Comparison of ENCODE assay signal across 9 cellular contexts in the genomic region with DNA sequence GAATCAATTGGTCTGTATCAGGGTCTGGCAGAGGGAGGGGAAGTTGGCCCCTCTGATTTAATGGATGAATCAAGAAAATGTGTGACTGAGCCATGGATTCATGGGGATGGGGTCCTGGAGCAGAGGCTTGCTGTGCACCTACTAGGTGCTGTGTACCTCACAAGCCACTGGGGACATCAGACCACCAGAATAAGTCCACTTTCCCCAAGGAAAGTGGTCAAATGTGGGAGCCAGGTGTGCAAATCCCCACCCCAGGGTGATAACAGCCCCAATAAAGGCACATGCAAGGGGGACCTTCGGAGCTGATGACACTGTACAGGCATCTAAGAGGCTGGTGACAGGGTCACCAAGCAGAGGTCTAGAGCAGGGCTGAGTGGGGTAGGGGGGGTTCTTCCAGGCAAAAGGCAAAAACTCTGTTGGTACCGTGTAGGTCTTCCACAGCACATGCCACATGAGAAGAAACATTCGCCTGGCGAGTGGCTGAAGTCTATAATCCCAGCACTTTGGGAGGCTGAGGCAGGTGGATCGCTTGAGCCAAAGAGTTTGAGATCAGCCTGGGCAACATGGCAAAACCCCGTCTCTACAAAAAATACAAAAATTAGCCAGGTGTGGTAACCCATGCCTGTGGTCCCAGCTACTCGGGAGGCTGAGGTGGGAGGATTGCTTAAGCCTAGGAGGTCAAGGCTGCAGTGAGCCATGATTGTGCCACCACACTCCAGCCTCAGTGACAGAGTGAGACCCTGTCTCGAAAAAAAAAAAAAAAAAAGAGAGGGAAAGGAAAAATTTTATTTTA. TPM values are rescaled to one million over a fixed set of nuclear protein-coding genes. Genes with fewer than 3 reads are reported as not detected.
DNase-seq lines count a peak whose midpoint lies in the region; ATAC-seq, FAIRE-seq and TF ChIP-seq lines count a peak whose summit lies in the region.
"Had no signal": no experiment of that assay in that cellular context is flagged by ENCODE, and none has a peak within 500 bp of the region (broad histone marks: within the 10 kb centered on the region; RNA-seq: fewer than 3 reads in every experiment).

No MANE protein-coding gene starts in this region.

- TF ChIP-seq CTCF in KMS-11 (conservative IDR thresholded peaks at IDR 0.05; ENCODE audit: low read depth, low read length) (no peak), chondrocyte (IDR thresholded peaks at IDR 0.05) (no peak), neural progenitor cell (IDR thresholded peaks at IDR 0.05) (no peak)

- no peaks in the 10 kb centered on the region for H3K9me3 ChIP-seq in CD4-positive, CD25-positive, alpha-beta regulatory T cell (ENCODE audit: control insufficient read depth in 2 of 2, low read length in 2 of 2)
- H3K9me3 ChIP-seq in neural progenitor cell (ENCODE audit: low read depth) = no peaks in the 10 kb centered on the region

- H3K9ac ChIP-seq in KMS-11 (no peak overlapping the region), neural progenitor cell (no peak overlapping the region)

- no peaks in the 10 kb centered on the region for H3K9me3 Mint-ChIP-seq in CD4-positive, CD25-positive, alpha-beta regulatory T cell
- H3K9me3 Mint-ChIP-seq in chondrocyte (ENCODE audit: low read depth) (no peaks in the 10 kb centered on the region), neural progenitor cell (no peaks in the 10 kb centered on the region)

- peaks cover 16 to 59% (median 28%) of the 10 kb centered on the region in 4 donors for H3K4me1 Mint-ChIP-seq in CD4-positive, CD25-positive, alpha-beta regulatory T cell
- H3K4me1 Mint-ChIP-seq in chondrocyte (ENCODE audit: low read depth) (peaks cover 36% of the 10 kb centered on the region), neural progenitor cell (peaks cover 27% of the 10 kb centered on the region)

- peaks cover 53% of the 10 kb centered on the region for H3K4me1 ChIP-seq in CD4-positive, CD25-positive, alpha-beta regulatory T cell (ENCODE audit: control insufficient read depth, insufficient read depth, low read length, poor library complexity, severe bottlenecking)
- H3K4me1 ChIP-seq in KMS-11 (ENCODE audit: low read depth, poor library complexity, severe bottlenecking) = peaks cover 63% of the 10 kb centered on the region
- peaks cover 7% of the 10 kb centered on the region for H3K4me1 ChIP-seq in neural progenitor cell

- no peaks in the 10 kb centered on the region for H3K79me2 ChIP-seq in KMS-11 (ENCODE audit: insufficient read depth, low read depth)
- no peaks in the 10 kb centered on the region for H3K79me2 ChIP-seq in neural progenitor cell (ENCODE audit: low read depth)

- no peaks in the 10 kb centered on the region for H3K36me3 Mint-ChIP-seq in CD4-positive, CD25-positive, alpha-beta regulatory T cell
- no peaks in the 10 kb centered on the region for H3K36me3 Mint-ChIP-seq in chondrocyte (ENCODE audit: low read depth)
- no peaks in the 10 kb centered on the region for H3K36me3 Mint-ChIP-seq in neural progenitor cell

- peak overlapping the region; percentile 96 to 99 (median 98) for H3K27ac Mint-ChIP-seq in CD4-positive, CD25-positive, alpha-beta regulatory T cell
- H3K27ac Mint-ChIP-seq in chondrocyte (ENCODE audit: unreplicated experiment) = peak overlapping the region; percentile 93
- H3K27ac Mint-ChIP-seq in neural progenitor cell = peak overlapping the region; percentile 77

- peak overlapping the region; percentile 68 to 95 (median 80) for H3K4me3 Mint-ChIP-seq in CD4-positive, CD25-positive, alpha-beta regulatory T cell
- H3K4me3 Mint-ChIP-seq in chondrocyte (ENCODE audit: unreplicated experiment) (no peak overlapping the region), neural progenitor cell (peak overlapping the region; percentile 11)

- H3K27me3 Mint-ChIP-seq in CD4-positive, CD25-positive, alpha-beta regulatory T cell = no peaks in the 10 kb centered on the region
- H3K27me3 Mint-ChIP-seq in chondrocyte (ENCODE audit: low read depth) (no peaks in the 10 kb centered on the region), neural progenitor cell (ENCODE audit: insufficient read depth, low read depth) (peaks cover 4% of the 10 kb centered on the region)

- H4K20me1 ChIP-seq in KMS-11 (ENCODE audit: insufficient read depth) (no peaks in the 10 kb centered on the region), neural progenitor cell (ENCODE audit: low read depth) (no peaks in the 10 kb centered on the region)

- DNase-seq in CD4-positive, CD25-positive, alpha-beta regulatory T cell = no peak
- DNase-seq in chondrocyte (ENCODE audit: low spot score) = no peak
- no peak for DNase-seq in neural progenitor cell (ENCODE audit: low spot score)
- no peak for DNase-seq in frontal cortex (ENCODE audit: low spot score in 2 of 2)
- no peak for DNase-seq in stimulated activated CD4-positive, alpha-beta T cell treated with anti-CD3 and anti-CD28 coated beads, Interleukin-4, amount 100 ng/mL, for 24 hours
- DNase-seq in central memory CD4-positive, alpha-beta T cell = no peak
- DNase-seq: NCI-H1694 treated with DMSO at 0.1 percent for 48 hours had no signal

- FAIRE-seq in frontal cortex (lab: Jason Lieb, UNC) = no peak

- H3F3A ChIP-seq in neural progenitor cell (ENCODE audit: low read depth) = peaks cover 36% of the 10 kb centered on the region

- peak overlapping the region; percentile 32 for H3K4me3 ChIP-seq in CD4-positive, CD25-positive, alpha-beta regulatory T cell (ENCODE audit: low read depth, low read length)
- no peak overlapping the region for H3K4me3 ChIP-seq in KMS-11 (IDR thresholded peaks at IDR 0.05; ENCODE audit: insufficient read depth, low read depth, low read length)
- no peak overlapping the region for H3K4me3 ChIP-seq in neural progenitor cell

- no peaks in the 10 kb centered on the region for H3K36me3 ChIP-seq in CD4-positive, CD25-positive, alpha-beta regulatory T cell (ENCODE audit: control insufficient read depth, insufficient read depth, low read length)
- no peaks in the 10 kb centered on the region for H3K36me3 ChIP-seq in KMS-11 (ENCODE audit: insufficient read depth)
- H3K36me3 ChIP-seq in neural progenitor cell = no peaks in the 10 kb centered on the region

- H3K27me3 ChIP-seq in CD4-positive, CD25-positive, alpha-beta regulatory T cell (ENCODE audit: control insufficient read depth, insufficient read depth, low read length) = no peaks in the 10 kb centered on the region
- no peaks in the 10 kb centered on the region for H3K27me3 ChIP-seq in KMS-11 (ENCODE audit: insufficient read depth, low read depth)
- H3K27me3 ChIP-seq in neural progenitor cell = no peaks in the 10 kb centered on the region

- H2AFZ ChIP-seq in KMS-11 (ENCODE audit: low read depth) = peak overlapping the region; percentile 35; the same call in 1 of the 2 replicates
- H2AFZ ChIP-seq in neural progenitor cell (replicated peaks) = no peak overlapping the region

- no peak for ATAC-seq in CD4-positive, CD25-positive, alpha-beta regulatory T cell (ENCODE audit: low read depth in 2 of 2)
- no peak for ATAC-seq in HG02642 (IDR thresholded peaks at IDR 0.05; ENCODE audit: poor library complexity, unreplicated experiment)

- peak overlapping the region; percentile 95 for H3K27ac ChIP-seq in CD4-positive, CD25-positive, alpha-beta regulatory T cell (ENCODE audit: insufficient read depth, low read length, poor library complexity, severe bottlenecking)
- peak overlapping the region; percentile 76; the same call in 1 of the 2 replicates for H3K27ac ChIP-seq in KMS-11
- no peak overlapping the region for H3K27ac ChIP-seq in neural progenitor cell

- H3K4me2 ChIP-seq in KMS-11 (peak overlapping the region; percentile 81; the same call in 1 of the 2 replicates), neural progenitor cell (no peak overlapping the region)

RNA-seq across cellular contexts. Expression of a gene that starts 28.8 kb away (rescaled TPM):
- total RNA-seq in CD4-positive, CD25-positive, alpha-beta regulatory T cell = 31.5 TPM
- polyA plus RNA-seq in CD4-positive, CD25-positive, alpha-beta regulatory T cell = 100 to 1,000 TPM in 3 of 4 donors, 10 to 100 TPM in 1; 98.2 to 132 (median 106) TPM
- total RNA-seq in chondrocyte = 45.7 to 54.9 TPM (median 48.5 TPM) in 3 replicates
- total RNA-seq in neural progenitor cell (ENCODE audit: low replicate concordance) = 19.8 and 31.8 TPM in 2 replicates
- 17.9 TPM for total RNA-seq in frontal cortex

RNA-seq across cellular contexts. Expression of a gene that starts 54.2 kb away (rescaled TPM):
- 1.5 TPM for total RNA-seq in CD4-positive, CD25-positive, alpha-beta regulatory T cell
- polyA plus RNA-seq in CD4-positive, CD25-positive, alpha-beta regulatory T cell = 1 to 10 TPM in 3 of 4 donors, under 1 TPM in 1; 0.44 to 1.5 (median 1.2) TPM
- total RNA-seq in chondrocyte (21.0 to 23.1 TPM (median 23.0 TPM) in 3 replicates), neural progenitor cell (ENCODE audit: low replicate concordance) (4.7 and 10.4 TPM in 2 replicates), frontal cortex (11.0 TPM)
